8 cellular contexts compared by ENCODE assay signal in the genomic region with DNA sequence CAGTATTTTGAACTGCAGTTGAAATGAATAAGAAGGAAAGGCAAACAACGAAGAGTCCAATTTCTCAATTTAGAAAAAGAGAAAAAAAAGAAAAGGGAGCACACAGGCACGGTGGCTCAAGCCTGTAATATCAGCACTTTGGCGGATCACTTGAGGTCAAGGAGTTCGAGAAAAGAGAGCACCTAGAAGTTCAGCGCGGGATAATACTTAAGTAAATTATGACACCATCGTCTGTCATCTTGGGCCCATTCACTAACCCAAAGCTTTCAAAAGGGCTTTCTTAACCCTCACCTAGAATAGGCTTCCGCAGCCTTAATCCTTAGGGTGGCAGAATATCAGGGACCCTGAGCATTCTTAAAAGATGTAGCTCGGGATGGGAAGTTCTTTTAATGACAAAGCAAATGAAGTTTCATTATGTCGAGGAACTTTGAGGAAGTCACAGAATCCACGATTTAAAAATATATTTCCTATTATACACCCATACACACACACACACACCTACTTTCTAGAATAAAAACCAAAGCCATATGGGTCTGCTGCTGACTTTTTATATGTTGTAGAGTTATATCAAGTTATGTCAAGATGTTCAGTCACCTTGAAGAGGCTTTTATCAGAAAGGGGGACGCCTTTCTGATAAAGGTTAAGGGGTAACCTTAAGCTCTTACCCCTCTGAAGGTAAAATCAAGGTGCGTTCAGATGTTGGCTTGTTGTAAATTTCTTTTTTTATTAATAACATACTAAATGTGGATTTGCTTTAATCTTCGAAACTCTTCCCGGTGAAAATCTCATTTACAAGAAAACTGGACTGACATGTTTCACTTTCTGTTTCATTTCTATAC. TPM values are rescaled to one million over a fixed set of nuclear protein-coding genes. Genes with fewer than 3 reads are reported as not detected.
DNase-seq lines count a peak whose midpoint lies in the region; ATAC-seq lines count a peak whose summit lies in the region.

No MANE protein-coding gene starts in this region.

- H3K9me3 Mint-ChIP-seq in activated CD4-positive, alpha-beta T cell treated with anti-CD3 and anti-CD28 coated beads, Interleukin-2, amount 10 ng/mL, durations not matched to agents 7 days and 5 days, result no peaks in the 10 kb centered on the region
- H3K9me3 Mint-ChIP-seq in activated naive CD8-positive, alpha-beta T cell treated with anti-CD3 and anti-CD28 coated beads, Interleukin-2, amount 10 ng/mL, durations not matched to agents 7 days and 5 days, result no peaks in the 10 kb centered on the region

- H3K36me3 Mint-ChIP-seq in activated CD4-positive, alpha-beta T cell treated with anti-CD3 and anti-CD28 coated beads, Interleukin-2, amount 10 ng/mL, durations not matched to agents 7 days and 5 days (ENCODE audit: low read depth), result peaks cover 4% of the 10 kb centered on the region
- H3K36me3 Mint-ChIP-seq in activated naive CD8-positive, alpha-beta T cell treated with anti-CD3 and anti-CD28 coated beads, Interleukin-2, amount 10 ng/mL, durations not matched to agents 7 days and 5 days, result peaks cover 1% of the 10 kb centered on the region

- DNase-seq in activated CD4-positive, alpha-beta T cell treated with anti-CD3 and anti-CD28 coated beads, Interleukin-2, amount 10 ng/mL, durations not matched to agents 7 days and 5 days, result no peak
- DNase-seq in activated CD4-positive, alpha-beta T cell treated with anti-CD3 and anti-CD28 coated beads, Interleukin-2, amount 50 U/mL, for 48 hours, result no peak
- no peak for DNase-seq in activated naive CD8-positive, alpha-beta T cell treated with anti-CD3 and anti-CD28 coated beads, Interleukin-2, amount 10 ng/mL, durations not matched to agents 7 days and 5 days
- no peak for DNase-seq in NCI-H146 (lab: John Stamatoyannopoulos, UW)
- DNase-seq in A172 (ENCODE audit: low spot score), result no peak
- no peak for DNase-seq in glomerular visceral epithelial cell (ENCODE audit: extremely low spot score)

- POLR2A ChIA-PET in activated CD4-positive, alpha-beta T cell treated with anti-CD3 and anti-CD28 coated beads, Interleukin-2, amount 10 ng/mL, durations not matched to agents 7 days and 5 days (lab: Charles Lee), result interaction anchor here (0.6 to 1.3 kb wide), 3 partner anchors 11 to 174 kb away, joined by 3 to 6 read pairs (median 4); no protein-coding TSS in a partner anchor
- POLR2A ChIA-PET in activated naive CD8-positive, alpha-beta T cell treated with anti-CD3 and anti-CD28 coated beads, Interleukin-2, amount 10 ng/mL, durations not matched to agents 7 days and 5 days (lab: Charles Lee), result interaction anchor here (0.9 to 3.6 kb wide), 16 partner anchors 10 to 1923 kb away, joined by 3 to 29 read pairs (median 4); partner anchors contain the start of genes AK3, PDCD1LG2, PLGRKT and RIC1

- no peaks in the 10 kb centered on the region for H3K27me3 Mint-ChIP-seq in activated CD4-positive, alpha-beta T cell treated with anti-CD3 and anti-CD28 coated beads, Interleukin-2, amount 10 ng/mL, durations not matched to agents 7 days and 5 days
- no peaks in the 10 kb centered on the region for H3K27me3 Mint-ChIP-seq in activated naive CD8-positive, alpha-beta T cell treated with anti-CD3 and anti-CD28 coated beads, Interleukin-2, amount 10 ng/mL, durations not matched to agents 7 days and 5 days

- H3K4me1 Mint-ChIP-seq in activated CD4-positive, alpha-beta T cell treated with anti-CD3 and anti-CD28 coated beads, Interleukin-2, amount 10 ng/mL, durations not matched to agents 7 days and 5 days, result peaks cover 76% of the 10 kb centered on the region
- H3K4me1 Mint-ChIP-seq in activated naive CD8-positive, alpha-beta T cell treated with anti-CD3 and anti-CD28 coated beads, Interleukin-2, amount 10 ng/mL, durations not matched to agents 7 days and 5 days, result peaks cover 53% of the 10 kb centered on the region

- peak overlapping the region; percentile 94 for H3K4me3 Mint-ChIP-seq in activated CD4-positive, alpha-beta T cell treated with anti-CD3 and anti-CD28 coated beads, Interleukin-2, amount 10 ng/mL, durations not matched to agents 7 days and 5 days
- peak overlapping the region; percentile 92 for H3K4me3 Mint-ChIP-seq in activated naive CD8-positive, alpha-beta T cell treated with anti-CD3 and anti-CD28 coated beads, Interleukin-2, amount 10 ng/mL, durations not matched to agents 7 days and 5 days

- H3K27me3 ChIP-seq in layer of hippocampus (ENCODE audit: control insufficient read depth, insufficient read depth, low read length) (no peaks in the 10 kb centered on the region), thymus (ENCODE audit: control insufficient read depth, insufficient read depth) (no peaks in the 10 kb centered on the region)

- peak overlapping the region; percentile 27 for H3K27ac ChIP-seq in layer of hippocampus (ENCODE audit: low read depth, low read length)
- H3K27ac ChIP-seq in thymus (ENCODE audit: low read depth), result peak overlapping the region; percentile 89

- no peaks in the 10 kb centered on the region for H3K9me3 ChIP-seq in thymus (ENCODE audit: control insufficient read depth)

- no peaks in the 10 kb centered on the region for H3K36me3 ChIP-seq in thymus (ENCODE audit: control insufficient read depth, insufficient read depth)

- H3K27ac Mint-ChIP-seq in activated CD4-positive, alpha-beta T cell treated with anti-CD3 and anti-CD28 coated beads, Interleukin-2, amount 10 ng/mL, durations not matched to agents 7 days and 5 days, result peak overlapping the region; percentile 93
- peak overlapping the region; percentile 95 for H3K27ac Mint-ChIP-seq in activated naive CD8-positive, alpha-beta T cell treated with anti-CD3 and anti-CD28 coated beads, Interleukin-2, amount 10 ng/mL, durations not matched to agents 7 days and 5 days

- CTCF ChIA-PET in activated CD4-positive, alpha-beta T cell treated with anti-CD3 and anti-CD28 coated beads, Interleukin-2, amount 10 ng/mL, durations not matched to agents 7 days and 5 days (lab: Charles Lee), result interaction anchor here (0.6 to 2.8 kb wide), 20 partner anchors 8 to 693 kb away, joined by 3 to 25 read pairs (median 5); partner anchors contain the start of gene PLGRKT

- no peaks in the 10 kb centered on the region for H3K4me1 ChIP-seq in thymus (ENCODE audit: control insufficient read depth, insufficient read depth, low read length)

- peak overlapping the region; percentile 79 for H3K4me3 ChIP-seq in thymus (ENCODE audit: low read length)

- 51% methylated on average over 15 of the region's 15 CpGs for WGBS in thymus

- peak; percentile 5 for ATAC-seq in activated naive CD8-positive, alpha-beta T cell treated with anti-CD3 and anti-CD28 coated beads, Interleukin-2, amount 10 ng/mL, durations not matched to agents 7 days and 5 days (ENCODE audit: low read depth)

RNA-seq across cellular contexts. Expression of gene CD274, which starts 0.6 kb away (rescaled TPM):
- 10 to 100 TPM; 10.5 to 10.7 TPM for total RNA-seq in activated CD4-positive, alpha-beta T cell treated with anti-CD3 and anti-CD28 coated beads, Interleukin-2, amount 10 ng/mL, durations not matched to agents 7 days and 5 days
- 1 to 10 TPM; 6.8 to 9.8 TPM for total RNA-seq in activated naive CD8-positive, alpha-beta T cell treated with anti-CD3 and anti-CD28 coated beads, Interleukin-2, amount 10 ng/mL, durations not matched to agents 7 days and 5 days
- 10.9 TPM for polyA plus RNA-seq in thymus
- total RNA-seq in A172 (2014; rRNA removed; shearing (Covaris generic)), result 1.4 and 2.2 TPM in 2 replicates

RNA-seq across cellular contexts. Expression of gene PLGRKT, which starts 12.0 kb away (rescaled TPM):
- 10 to 100 TPM; 35.0 to 35.7 TPM for total RNA-seq in activated CD4-positive, alpha-beta T cell treated with anti-CD3 and anti-CD28 coated beads, Interleukin-2, amount 10 ng/mL, durations not matched to agents 7 days and 5 days
- 10 to 100 TPM; 25.5 to 27.0 TPM for total RNA-seq in activated naive CD8-positive, alpha-beta T cell treated with anti-CD3 and anti-CD28 coated beads, Interleukin-2, amount 10 ng/mL, durations not matched to agents 7 days and 5 days
- 38.8 TPM for polyA plus RNA-seq in thymus
- 11.5 and 25.2 TPM in 2 replicates for total RNA-seq in A172 (2014; rRNA removed; shearing (Covaris generic))
